Comparison of ENCODE assay signal across 23 cellular contexts in genomic region chr10:68296833-68297232, GRCh38. TPM values are rescaled to one million over a fixed set of nuclear protein-coding genes. Genes with fewer than 3 reads are reported as not detected.
DNase-seq lines count a peak whose midpoint lies in the region; ATAC-seq and TF ChIP-seq lines count a peak whose summit lies in the region.
"Had no signal": no experiment of that assay in that cellular context is flagged by ENCODE, and none has a peak within 500 bp of the region (broad histone marks: within the 10 kb centered on the region; RNA-seq: fewer than 3 reads in every experiment).

No MANE protein-coding gene starts in this region.

- intact Hi-C loops in OCI-LY7 (cut with micrococcal nuclease; ENCODE audit: unreplicated experiment): no loop called here

- H3K4me3 ChIP-seq in BJ (ENCODE audit: low read depth, low read length) (no peak overlapping the region), OCI-LY7 (ENCODE audit: low read depth, low read length, poor library complexity, severe bottlenecking) (peak overlapping the region; percentile 41), fibroblast of mammary gland (ENCODE audit: control insufficient read depth, low read depth, low read length) (no peak overlapping the region), smooth muscle cell (no peak overlapping the region)
- H3K4me3 ChIP-seq: left lung, mucosa of descending colon, prostate gland, suprapubic skin had no signal

- H3K4me1 ChIP-seq in OCI-LY7 (ENCODE audit: insufficient read depth, low read length, poor library complexity, severe bottlenecking) (peaks cover 54% of the 10 kb centered on the region), smooth muscle cell (ENCODE audit: low read depth) (no peaks in the 10 kb centered on the region)
- H3K4me1 ChIP-seq: prostate gland, suprapubic skin had no signal

- H3K27ac ChIP-seq in OCI-LY7 (ENCODE audit: low read depth, low read length, poor library complexity, severe bottlenecking): peak overlapping the region; percentile 46
- no peak overlapping the region for H3K27ac ChIP-seq in smooth muscle cell (ENCODE audit: low read depth)
- H3K27ac ChIP-seq: brain microvascular endothelial cell, left lung, prostate gland, suprapubic skin had no signal

- no peak for TF ChIP-seq CTCF in BJ (IDR thresholded peaks at IDR 0.05; ENCODE audit: insufficient read depth, low read depth, low read length)
- no peak for TF ChIP-seq CTCF in OCI-LY7 (conservative IDR thresholded peaks at IDR 0.05; ENCODE audit: low read length)
- no peak for TF ChIP-seq CTCF in fibroblast of mammary gland (conservative IDR thresholded peaks at IDR 0.05; ENCODE audit: control insufficient read depth, insufficient read depth, low read depth, low read length)
- no peak for TF ChIP-seq CTCF in smooth muscle cell (IDR thresholded peaks at IDR 0.05; ENCODE audit: borderline replicate concordance, insufficient read depth, poor library complexity, severe bottlenecking)

- WGBS in smooth muscle cell (ENCODE audit: low lambda C conversion rate): 43% methylated on average over 6 of the region's 6 CpGs

- peak overlapping the region; percentile 93 for H2AFZ ChIP-seq in OCI-LY7 (ENCODE audit: low read length)
- H2AFZ ChIP-seq in smooth muscle cell (ENCODE audit: low read depth): no peak overlapping the region

- no peaks in the 10 kb centered on the region for H3F3A ChIP-seq in smooth muscle cell (ENCODE audit: low read depth)

- CTCF ChIA-PET in BJ (lab: Yijun Ruan, JAX) (interaction anchor here (0.6 to 2.6 kb wide), 2 partner anchors 68 to 84 kb away, joined by 3 to 10 read pairs; no protein-coding TSS in a partner anchor), OCI-LY7 (lab: Charles Lee; ENCODE audit: unreplicated experiment) (interaction anchor here (0.5 kb wide), 1 partner anchor 145 kb away, joined by 3 read pairs; no protein-coding TSS in a partner anchor)

- no peak for ATAC-seq in GM21529 (IDR thresholded peaks at IDR 0.05; ENCODE audit: unreplicated experiment)
- ATAC-seq in GM21528 (IDR thresholded peaks at IDR 0.05; ENCODE audit: low FRiP score, unreplicated experiment): no peak
- ATAC-seq in HG03354 (IDR thresholded peaks at IDR 0.05; ENCODE audit: poor library complexity, severe bottlenecking, unreplicated experiment): no peak
- ATAC-seq: HepG2, left lung, mucosa of descending colon had no signal

- no peaks in the 10 kb centered on the region for H3K36me3 ChIP-seq in BJ (ENCODE audit: control insufficient read depth, insufficient read depth, low read length)
- H3K36me3 ChIP-seq in OCI-LY7 (ENCODE audit: insufficient read depth, low read length): no peaks in the 10 kb centered on the region
- H3K36me3 ChIP-seq in smooth muscle cell (ENCODE audit: low read depth): no peaks in the 10 kb centered on the region
- H3K36me3 ChIP-seq: brain microvascular endothelial cell, left lung, prostate gland, suprapubic skin had no signal

- H4K20me1 ChIP-seq in OCI-LY7 (ENCODE audit: insufficient read depth, low read length) (no peaks in the 10 kb centered on the region), smooth muscle cell (ENCODE audit: low read depth) (no peaks in the 10 kb centered on the region)

- H3K9me3 ChIP-seq in OCI-LY7 (ENCODE audit: low read length) (no peaks in the 10 kb centered on the region), smooth muscle cell (replicated peaks; ENCODE audit: low read depth) (no peaks in the 10 kb centered on the region)
- H3K9me3 ChIP-seq: left lung, mucosa of descending colon, prostate gland, suprapubic skin had no signal

- no TSS peak for BruUV-seq in OCI-LY7 (replicated peaks; lab: Mats Ljungman, UMichigan)

- POLR2A ChIA-PET in BJ (lab: Charles Lee) (interaction anchor here (0.7 kb wide), 1 partner anchor 574 kb away, joined by 6 read pairs; no protein-coding TSS in a partner anchor), OCI-LY7 (lab: Charles Lee) (interaction anchor here (0.7 kb wide), 1 partner anchor 35 kb away, joined by 3 read pairs; the partner anchor contains the start of genes HNRNPH3 and PBLD)

- H3K79me2 ChIP-seq in OCI-LY7 (ENCODE audit: insufficient read depth, low read depth, low read length): no peaks in the 10 kb centered on the region
- no peaks in the 10 kb centered on the region for H3K79me2 ChIP-seq in smooth muscle cell (ENCODE audit: low read depth)

- H3K4me2 ChIP-seq in OCI-LY7 (ENCODE audit: low read length) (peak overlapping the region; percentile 63), smooth muscle cell (peak overlapping the region; percentile 2)

- no peaks in the 10 kb centered on the region for H3K27me3 ChIP-seq in BJ (ENCODE audit: control insufficient read depth, insufficient read depth, low read length)
- H3K27me3 ChIP-seq in smooth muscle cell (ENCODE audit: low read depth): no peaks in the 10 kb centered on the region
- H3K27me3 ChIP-seq: brain microvascular endothelial cell, left lung, suprapubic skin had no signal

- DNase-seq in BJ (ENCODE audit: low read depth) (peak; percentile 48), OCI-LY7 (ENCODE audit: low spot score) (peak; percentile 13), fibroblast of mammary gland (ENCODE audit: low read depth) (peak; percentile 61), smooth muscle cell (lab: John Stamatoyannopoulos, UW; ENCODE audit: unreplicated experiment) (no peak), NCI-H1048 (lab: John Stamatoyannopoulos, UW) (no peak)
- DNase-seq: activated B cell treated with CpG ODN at 0.5 μM for 24 hours; activated CD4-positive, alpha-beta memory T cell treated with anti-CD3 and anti-CD28 coated beads for 36 hours; brain microvascular endothelial cell; COR-L47; DMS79; immature natural killer cell; left lung; mucosa of descending colon; NCI-H1105; NCI-H446 treated with DMSO at 0.1 percent for 48 hours; NK-92 treated with Interleukin-12 subunit alpha and Interleukin-12 subunit beta, amount 100 ng/mL, for 24 hours; T1000 had no signal

- H3K9me2 ChIP-seq in OCI-LY7 (ENCODE audit: insufficient read depth, low read length): no peaks in the 10 kb centered on the region

- H3K9ac ChIP-seq in smooth muscle cell (ENCODE audit: low read depth): no peak overlapping the region

RNA-seq across cellular contexts. Expression of gene HNRNPH3, which starts 35.0 kb away (rescaled TPM):
- polyA plus RNA-seq in BJ (2011; rRNA removed) (27.7 and 59.1 TPM in 2 replicates), smooth muscle cell (143 and 159 TPM in 2 replicates)
- 15.7 and 24.1 TPM in 2 replicates for polyA minus RNA-seq in BJ (2011; rRNA and poly(A)+ RNA removed)
- 30.8 and 69.2 TPM in 2 replicates for total RNA-seq in OCI-LY7 (2014; rRNA removed; shearing (Covaris generic))
- total RNA-seq in OCI-LY7 (2022) (241 and 261 TPM in 2 replicates), smooth muscle cell (21.4 and 31.2 TPM in 2 replicates)

RNA-seq across cellular contexts. Expression of gene PBLD, which starts 35.9 kb away (rescaled TPM):
- polyA plus RNA-seq in BJ (2011; rRNA removed) (1.1 and 2.1 TPM in 2 replicates), smooth muscle cell (2.3 and 4.5 TPM in 2 replicates)
- 0.66 and 1.5 TPM in 2 replicates for polyA minus RNA-seq in BJ (2011; rRNA and poly(A)+ RNA removed)
- total RNA-seq in OCI-LY7 (2014; rRNA removed; shearing (Covaris generic)): 2.5 and 3.1 TPM in 2 replicates
- total RNA-seq in OCI-LY7 (2022) (5.9 and 8.0 TPM in 2 replicates), smooth muscle cell (2.0 and 5.6 TPM in 2 replicates)

Comparison
In these comparisons a context has a peak if more than half of its experiments do, and no peak if none do; other contexts are left out.
1. DNase-seq: peak in BJ (single experiment), OCI-LY7 (single experiment) and fibroblast of mammary gland (single experiment); none in smooth muscle cell (single experiment) and NCI-H1048 (single experiment).